ENCODE assay signal across 25 cellular contexts in the genomic region with DNA sequence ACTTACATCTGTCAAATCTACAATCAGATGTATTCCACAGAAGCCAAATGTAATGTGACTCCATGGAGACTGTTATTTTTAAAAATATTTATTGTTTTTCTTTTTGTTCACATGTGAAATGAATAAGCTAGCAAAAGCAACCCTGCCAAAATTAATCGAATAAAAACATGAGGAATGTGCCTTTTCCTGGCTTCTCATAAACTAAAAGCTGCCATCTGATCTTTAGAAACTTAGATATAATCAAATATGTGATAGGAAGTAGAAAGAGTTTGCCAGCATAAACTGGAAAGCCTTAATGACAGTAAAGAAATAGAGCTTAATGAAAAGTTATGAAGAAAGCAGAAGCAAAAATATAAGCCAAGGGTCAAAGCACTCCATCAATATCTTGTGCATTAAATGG.
"Had no signal": no experiment of that assay in that cellular context is flagged by ENCODE, and none has a peak within 500 bp of the region (broad histone marks: within the 10 kb centered on the region; RNA-seq: fewer than 3 reads in every experiment).

No MANE protein-coding gene starts in this region.

- H3K4me3 ChIP-seq: colonic mucosa, coronary artery, dorsolateral prefrontal cortex, esophagus muscularis mucosa, esophagus squamous epithelium, gastrocnemius medialis, gastroesophageal sphincter, heart left ventricle, heart right ventricle had no signal

- H3K27ac Mint-ChIP-seq: dendritic cell treated with granulocyte-macrophage colony-stimulating factor and Interleukin-4, amounts not matched to agents 40 ng/mL and 50 ng/mL, for 4 days; effector memory CD8-positive, alpha-beta T cell; endodermal cell had no signal

- H3K27me3 Mint-ChIP-seq: dendritic cell treated with granulocyte-macrophage colony-stimulating factor and Interleukin-4, amounts not matched to agents 40 ng/mL and 50 ng/mL, for 4 days; effector memory CD8-positive, alpha-beta T cell had no signal

- H3K36me3 ChIP-seq: colonic mucosa, esophagus muscularis mucosa, esophagus squamous epithelium, gastrocnemius medialis, gastroesophageal sphincter, heart left ventricle, heart right ventricle had no signal

- ATAC-seq: effector memory CD8-positive, alpha-beta T cell; esophagus mucosa; foreskin keratinocyte; gastrocnemius medialis; gastroesophageal sphincter; heart left ventricle; heart right ventricle had no signal

- H3K9me3 Mint-ChIP-seq: endodermal cell had no signal

- H3K4me3 Mint-ChIP-seq: dendritic cell treated with granulocyte-macrophage colony-stimulating factor and Interleukin-4, amounts not matched to agents 40 ng/mL and 50 ng/mL, for 4 days; effector memory CD8-positive, alpha-beta T cell; endodermal cell had no signal

- DNase-seq: colonic mucosa; cortex of kidney; dermis blood vessel endothelial cell; dorsolateral prefrontal cortex; effector CD4-positive, alpha-beta T cell; effector CD8-positive, alpha-beta T cell; effector memory CD4-positive, alpha-beta T cell; effector memory CD8-positive, alpha-beta T cell; endodermal cell; erythroblast; esophagus squamous epithelium; foreskin fibroblast; foreskin keratinocyte; foreskin melanocyte; gastrocnemius medialis; glutamatergic neuron; head of caudate nucleus; heart left ventricle; heart right ventricle had no signal

- H3K27ac ChIP-seq: colonic mucosa, coronary artery, dorsolateral prefrontal cortex, epithelial cell of prostate, esophagus muscularis mucosa, esophagus squamous epithelium, foreskin keratinocyte, gastrocnemius medialis, gastroesophageal sphincter, heart left ventricle, heart right ventricle had no signal

- H3K9me3 ChIP-seq: colonic mucosa, esophagus muscularis mucosa, esophagus squamous epithelium, gastrocnemius medialis, gastroesophageal sphincter, heart left ventricle had no signal

- H3K4me1 ChIP-seq: colonic mucosa, esophagus muscularis mucosa, esophagus squamous epithelium, foreskin keratinocyte, gastrocnemius medialis, gastroesophageal sphincter, heart left ventricle, heart right ventricle had no signal

- H3K27me3 ChIP-seq: colonic mucosa, dorsolateral prefrontal cortex, esophagus muscularis mucosa, esophagus squamous epithelium, foreskin keratinocyte, gastrocnemius medialis, gastroesophageal sphincter, heart left ventricle, heart right ventricle had no signal
